ENCODE assay signal across 23 cellular contexts in the genomic region with DNA sequence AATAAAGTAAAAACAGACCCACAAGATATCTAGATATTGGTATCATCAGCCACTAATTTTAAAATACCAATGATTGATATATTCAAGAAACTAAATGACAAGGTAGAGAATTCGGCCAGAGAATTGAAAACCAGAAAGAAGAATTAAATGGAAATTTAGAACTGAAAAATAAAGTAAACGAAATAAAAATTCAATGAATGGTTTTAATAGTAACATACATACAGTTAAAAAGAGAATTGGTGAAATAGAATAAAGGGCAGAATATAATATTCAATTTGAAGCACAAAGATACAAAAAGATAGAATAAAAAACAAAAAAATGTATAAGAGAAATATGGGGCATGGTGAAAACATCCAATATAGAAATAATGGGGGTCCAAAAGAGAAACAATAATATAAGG.
DNase-seq lines count a peak whose midpoint lies in the region; ATAC-seq, FAIRE-seq and TF ChIP-seq lines count a peak whose summit lies in the region.
"Had no signal": no experiment of that assay in that cellular context is flagged by ENCODE, and none has a peak within 500 bp of the region (broad histone marks: within the 10 kb centered on the region; RNA-seq: fewer than 3 reads in every experiment).

No MANE protein-coding gene starts in this region.

- peaks cover 0 to 5% (median 4%) of the 10 kb centered on the region in 3 donors for H3K4me1 ChIP-seq in pancreas
- H3K4me1 ChIP-seq in prostate gland (replicated peaks): no peaks in the 10 kb centered on the region
- no peaks in the 10 kb centered on the region for H3K4me1 ChIP-seq in psoas muscle
- H3K4me1 ChIP-seq: A549, BE2C, BLaER1 had no signal

- H3K36me3 Mint-ChIP-seq in activated T-cell treated with anti-CD3 and anti-CD28 coated beads, Interleukin-2, amount 50 U/mL, for 72 hours (ENCODE audit: insufficient read depth in 2 of 2): peaks cover 5 to 8% of the 10 kb centered on the region in 2 donors
- no peaks in the 10 kb centered on the region for H3K36me3 Mint-ChIP-seq in activated T-cell treated with anti-CD3 and anti-CD28 coated beads, Interleukin-2, amount 50 U/mL, for 24 hours (ENCODE audit: low read depth)
- H3K36me3 Mint-ChIP-seq: CD14-positive monocyte; CD4-positive, CD25-positive, alpha-beta regulatory T cell had no signal

- no peaks in the 10 kb centered on the region for H3K36me3 ChIP-seq in pancreas
- no peaks in the 10 kb centered on the region for H3K36me3 ChIP-seq in prostate gland
- H3K36me3 ChIP-seq in psoas muscle (ENCODE audit: insufficient read depth in 1 of 2, low read depth in 1 of 2): no peaks in the 10 kb centered on the region
- H3K36me3 ChIP-seq: BE2C, BLaER1 had no signal

- intact Hi-C loops in pancreas (cut with DNase I) (no loop called here), prostate gland (cut with DNase I) (no loop called here), psoas muscle (cut with DNase I) (no loop called here)

- TF ChIP-seq CTCF in pancreas (IDR thresholded peaks at IDR 0.05): no peak
- no peak for TF ChIP-seq CTCF in prostate gland (IDR thresholded peaks at IDR 0.05)
- no peak for TF ChIP-seq CTCF in psoas muscle (IDR thresholded peaks at IDR 0.05)

- H3K27me3 ChIP-seq in pancreas: no peaks in the 10 kb centered on the region
- no peaks in the 10 kb centered on the region for H3K27me3 ChIP-seq in prostate gland (replicated peaks; ENCODE audit: insufficient read depth)
- H3K27me3 ChIP-seq in psoas muscle (ENCODE audit: insufficient read depth in 3 of 3, low read length in 2 of 3): peaks cover 0 to 4% (median 0%) of the 10 kb centered on the region in 3 donors
- H3K27me3 ChIP-seq: BE2C, BLaER1 had no signal

- ATAC-seq in activated T-cell treated with anti-CD3 and anti-CD28 coated beads, Interleukin-2, amount 50 U/mL, for 72 hours (replicated peaks in 1 of 2): no peak
- ATAC-seq in pancreas (no peak), psoas muscle (no peak)
- ATAC-seq: A549 had no signal

- 74 to 75% methylated on average over 2 of the region's 2 CpGs for WGBS in pancreas, 2 donors
- WGBS in prostate gland: 82% methylated on average over 2 of the region's 2 CpGs
- WGBS in psoas muscle, 3 donors: 87 to 89% (median 87%) methylated on average over 2 of the region's 2 CpGs

- FAIRE-seq in colon (lab: Jason Lieb, UNC): peak; percentile 51
- peak; percentile 89 for FAIRE-seq in pancreas (lab: Jason Lieb, UNC)
- FAIRE-seq: A549, G401.6, GM12891, GM19239 had no signal

- no peak overlapping the region for H3K4me3 ChIP-seq in pancreas
- H3K4me3 ChIP-seq in prostate gland: no peak overlapping the region
- no peak overlapping the region for H3K4me3 ChIP-seq in psoas muscle
- H3K4me3 ChIP-seq: A549, BLaER1 had no signal

- no peak overlapping the region for H3K27ac ChIP-seq in pancreas
- no peak overlapping the region for H3K27ac ChIP-seq in prostate gland
- H3K27ac ChIP-seq in psoas muscle: no peak overlapping the region
- H3K27ac ChIP-seq: 22Rv1, A549, BLaER1 had no signal

- no peak for TF ChIP-seq POLR2A in prostate gland (IDR thresholded peaks at IDR 0.05)

- DNase-seq in activated T-cell treated with anti-CD3 and anti-CD28 coated beads, Interleukin-2, amount 50 U/mL, for 72 hours: no peak
- no peak for DNase-seq in activated T-cell treated with anti-CD3 and anti-CD28 coated beads, Interleukin-2, amount 50 U/mL, for 24 hours
- DNase-seq in pancreas (no peak), prostate gland (ENCODE audit: low spot score) (no peak), psoas muscle (no peak)
- DNase-seq: BE2C; C1 segment of cervical spinal cord; CD4-positive, alpha-beta memory T cell; CD4-positive, CD25-positive, alpha-beta regulatory T cell; CD8-positive, alpha-beta memory T cell; COR-L47; DMS 273 treated with DMSO at 0.1 percent for 48 hours; DMS153; DMS79 treated with DMSO at 0.1 percent for 48 hours; GF-D8 had no signal

- H3K4me1 Mint-ChIP-seq in activated T-cell treated with anti-CD3 and anti-CD28 coated beads, Interleukin-2, amount 50 U/mL, for 72 hours (ENCODE audit: low read depth): no peaks in the 10 kb centered on the region
- H3K4me1 Mint-ChIP-seq in activated T-cell treated with anti-CD3 and anti-CD28 coated beads, Interleukin-2, amount 50 U/mL, for 24 hours (ENCODE audit: low read depth): peaks cover 1% of the 10 kb centered on the region
- H3K4me1 Mint-ChIP-seq: CD4-positive, CD25-positive, alpha-beta regulatory T cell; CD8-positive, alpha-beta memory T cell had no signal

- H3K9me3 Mint-ChIP-seq in activated T-cell treated with anti-CD3 and anti-CD28 coated beads, Interleukin-2, amount 50 U/mL, for 72 hours: peaks cover 4 to 11% of the 10 kb centered on the region in 2 donors
- peaks cover 17% of the 10 kb centered on the region for H3K9me3 Mint-ChIP-seq in activated T-cell treated with anti-CD3 and anti-CD28 coated beads, Interleukin-2, amount 50 U/mL, for 24 hours

- H3K9me3 ChIP-seq in pancreas (peaks cover 0 to 4% (median 0%) of the 10 kb centered on the region in 4 donors), prostate gland (no peaks in the 10 kb centered on the region), psoas muscle (peaks cover 11% of the 10 kb centered on the region)
- H3K9me3 ChIP-seq: BE2C had no signal

- H3K27me3 Mint-ChIP-seq in activated T-cell treated with anti-CD3 and anti-CD28 coated beads, Interleukin-2, amount 50 U/mL, for 72 hours (ENCODE audit: low read depth): peaks cover 9% of the 10 kb centered on the region
- H3K27me3 Mint-ChIP-seq in activated T-cell treated with anti-CD3 and anti-CD28 coated beads, Interleukin-2, amount 50 U/mL, for 24 hours: peaks cover 28% of the 10 kb centered on the region

- H3K27ac Mint-ChIP-seq in activated T-cell treated with anti-CD3 and anti-CD28 coated beads, Interleukin-2, amount 50 U/mL, for 72 hours: peak overlapping the region; percentile 68
- no peak overlapping the region for H3K27ac Mint-ChIP-seq in activated T-cell treated with anti-CD3 and anti-CD28 coated beads, Interleukin-2, amount 50 U/mL, for 24 hours
- H3K27ac Mint-ChIP-seq: CD14-positive monocyte; CD8-positive, alpha-beta memory T cell had no signal

- no peak overlapping the region for H3K4me3 Mint-ChIP-seq in activated T-cell treated with anti-CD3 and anti-CD28 coated beads, Interleukin-2, amount 50 U/mL, for 72 hours
- no peak overlapping the region for H3K4me3 Mint-ChIP-seq in activated T-cell treated with anti-CD3 and anti-CD28 coated beads, Interleukin-2, amount 50 U/mL, for 24 hours
- H3K4me3 Mint-ChIP-seq: CD14-positive monocyte; CD4-positive, alpha-beta memory T cell; CD4-positive, CD25-positive, alpha-beta regulatory T cell; CD8-positive, alpha-beta memory T cell had no signal
